In the genomic region with DNA sequence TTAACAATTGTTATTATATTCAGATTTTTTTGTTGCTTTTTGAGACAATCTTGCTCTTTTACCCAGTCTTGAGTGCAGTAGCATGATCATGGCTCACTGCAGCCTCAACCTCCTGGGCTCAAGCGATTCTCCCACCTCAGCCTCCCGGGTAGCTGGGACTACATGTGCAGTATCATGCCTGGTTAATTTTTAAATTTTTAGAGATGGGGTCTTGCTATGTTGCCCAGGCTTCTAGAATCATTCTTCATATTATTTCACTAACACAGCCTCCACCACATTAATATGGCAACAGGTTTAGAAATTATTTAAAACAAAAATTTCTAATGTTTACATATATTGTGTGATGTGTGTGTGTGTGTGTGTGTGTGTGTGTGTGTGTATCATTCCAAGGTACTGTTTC, we compare ENCODE assay signal across 14 cellular contexts. TPM values are rescaled to one million over a fixed set of nuclear protein-coding genes. Genes with fewer than 3 reads are reported as not detected.
DNase-seq lines count a peak whose midpoint lies in the region; ATAC-seq and TF ChIP-seq lines count a peak whose summit lies in the region.
"Had no signal": no experiment of that assay in that cellular context is flagged by ENCODE, and none has a peak within 500 bp of the region (broad histone marks: within the 10 kb centered on the region; RNA-seq: fewer than 3 reads in every experiment).

No MANE protein-coding gene starts in this region.

- H3K9me3 Mint-ChIP-seq in activated naive CD4-positive, alpha-beta T cell treated with anti-CD3 and anti-CD28 coated beads for 36 hours, result no peaks in the 10 kb centered on the region
- no peaks in the 10 kb centered on the region for H3K9me3 Mint-ChIP-seq in CD4-positive, alpha-beta T cell
- H3K9me3 Mint-ChIP-seq in T-cell, result no peaks in the 10 kb centered on the region
- H3K9me3 Mint-ChIP-seq in naive thymus-derived CD4-positive, alpha-beta T cell, result no peaks in the 10 kb centered on the region

- H3K4me3 Mint-ChIP-seq in activated naive CD4-positive, alpha-beta T cell treated with anti-CD3 and anti-CD28 coated beads for 36 hours, result no peak overlapping the region
- no peak overlapping the region for H3K4me3 Mint-ChIP-seq in CD4-positive, alpha-beta T cell
- peak overlapping the region in 2 of 3 donors; percentile 91 to 98 for H3K4me3 Mint-ChIP-seq in T-cell
- peak overlapping the region in 3 of 10 donors; percentile 93 to 98 (median 96) for H3K4me3 Mint-ChIP-seq in naive thymus-derived CD4-positive, alpha-beta T cell

- H3K9me3 ChIP-seq in CD4-positive, alpha-beta T cell (ENCODE audit: control insufficient read depth, low read length), result no peaks in the 10 kb centered on the region
- no peaks in the 10 kb centered on the region for H3K9me3 ChIP-seq in naive thymus-derived CD4-positive, alpha-beta T cell (ENCODE audit: control insufficient read depth in 2 of 3, low read length in 3 of 3)
- H3K9me3 ChIP-seq: BLaER1 treated with 17β-estradiol and CSF1 and Interleukin-3, amounts not matched to agents 10 nM and 100 nM; Caco-2; HAP-1 had no signal

- ATAC-seq in CD4-positive, alpha-beta T cell (ENCODE audit: poor library complexity), result no peak
- ATAC-seq in T-cell (replicated peaks in 1 of 4) (no peak), GM18511 (IDR thresholded peaks at IDR 0.05; ENCODE audit: unreplicated experiment) (no peak), HG03521 (IDR thresholded peaks at IDR 0.05; ENCODE audit: unreplicated experiment) (no peak), GM19463 (IDR thresholded peaks at IDR 0.05; ENCODE audit: unreplicated experiment) (no peak)
- no peak for ATAC-seq in naive thymus-derived CD4-positive, alpha-beta T cell

- H3K4me3 ChIP-seq in naive thymus-derived CD4-positive, alpha-beta T cell (ENCODE audit: low read length), result no peak overlapping the region
- H3K4me3 ChIP-seq: HAP-1 had no signal

- H3K4me1 Mint-ChIP-seq in activated naive CD4-positive, alpha-beta T cell treated with anti-CD3 and anti-CD28 coated beads for 36 hours (ENCODE audit: low read depth), result peaks cover 25% of the 10 kb centered on the region
- peaks cover 33% of the 10 kb centered on the region for H3K4me1 Mint-ChIP-seq in CD4-positive, alpha-beta T cell (ENCODE audit: low read depth)
- H3K4me1 Mint-ChIP-seq in T-cell, result peaks cover 29 to 34% (median 33%) of the 10 kb centered on the region in 3 donors
- H3K4me1 Mint-ChIP-seq in naive thymus-derived CD4-positive, alpha-beta T cell, result peaks cover 14 to 34% (median 25%) of the 10 kb centered on the region in 7 donors

- no peak for DNase-seq in activated naive CD4-positive, alpha-beta T cell treated with anti-CD3 and anti-CD28 coated beads for 36 hours
- no peak for DNase-seq in activated naive CD4-positive, alpha-beta T cell (lab: John Stamatoyannopoulos, UW)
- DNase-seq in CD4-positive, alpha-beta T cell, result no peak
- DNase-seq in T-cell, result no peak
- no peak for DNase-seq in naive thymus-derived CD4-positive, alpha-beta T cell
- DNase-seq: 8988T, Caco-2, GDM1, GM23248 had no signal

- CTCF ChIA-PET in activated naive CD4-positive, alpha-beta T cell treated with anti-CD3 and anti-CD28 coated beads for 36 hours (lab: Charles Lee), result interaction anchor here (0.5 to 4.7 kb wide), 5 partner anchors 12 to 134 kb away, joined by 3 to 34 read pairs (median 4); no protein-coding TSS in a partner anchor
- CTCF ChIA-PET in CD4-positive, alpha-beta T cell (lab: Charles Lee), result interaction anchor here (1.7 to 1.8 kb wide), 2 partner anchors 14 to 43 kb away, joined by 4 to 5 read pairs; no protein-coding TSS in a partner anchor
- CTCF ChIA-PET in T-cell (lab: Charles Lee), result interaction anchor here in 1 of 2 donors (0.6 to 1.2 kb wide), 2 partner anchors 18 to 27 kb away, joined by 3 to 5 read pairs; a partner anchor contains a TSS
- CTCF ChIA-PET in naive thymus-derived CD4-positive, alpha-beta T cell (lab: Charles Lee), result interaction anchor here (1.0 to 3.6 kb wide), 3 partner anchors 11 to 71 kb away, joined by 3 to 26 read pairs (median 4); no protein-coding TSS in a partner anchor

- peak overlapping the region; percentile 99 for H3K27ac Mint-ChIP-seq in activated naive CD4-positive, alpha-beta T cell treated with anti-CD3 and anti-CD28 coated beads for 36 hours
- H3K27ac Mint-ChIP-seq in CD4-positive, alpha-beta T cell, result peak overlapping the region; percentile 95
- H3K27ac Mint-ChIP-seq in T-cell, result peak overlapping the region in 1 of 2 donors; percentile 99
- H3K27ac Mint-ChIP-seq in naive thymus-derived CD4-positive, alpha-beta T cell, result peak overlapping the region in 5 of 9 donors; percentile 95 to 99 (median 98)

- POLR2A ChIA-PET in CD4-positive, alpha-beta T cell (lab: Charles Lee), result interaction anchor here (0.7 to 4.0 kb wide), 7 partner anchors 9 to 228 kb away, joined by 4 to 53 read pairs (median 15); a partner anchor contains a TSS
- POLR2A ChIA-PET in T-cell (lab: Charles Lee), result interaction anchor here in 1 of 2 donors (0.7 kb wide), 3 partner anchors 19 to 128 kb away, joined by 3 to 7 read pairs (median 4); no protein-coding TSS in a partner anchor
- POLR2A ChIA-PET in naive thymus-derived CD4-positive, alpha-beta T cell (lab: Charles Lee), result interaction anchor here (0.9 to 17.9 kb wide), 5 partner anchors 16 to 72 kb away, joined by 5 to 326 read pairs (median 30); a partner anchor contains a TSS

- H3K36me3 Mint-ChIP-seq in activated naive CD4-positive, alpha-beta T cell treated with anti-CD3 and anti-CD28 coated beads for 36 hours (ENCODE audit: low read depth), result peaks cover 16% of the 10 kb centered on the region
- peaks cover 28% of the 10 kb centered on the region for H3K36me3 Mint-ChIP-seq in CD4-positive, alpha-beta T cell (ENCODE audit: low read depth)
- H3K36me3 Mint-ChIP-seq in T-cell, result peaks cover 8% of the 10 kb centered on the region
- H3K36me3 Mint-ChIP-seq in naive thymus-derived CD4-positive, alpha-beta T cell, result peaks cover 0 to 10% (median 6%) of the 10 kb centered on the region in 5 donors

- no peak overlapping the region for H3K27ac ChIP-seq in CD4-positive, alpha-beta T cell (ENCODE audit: low read depth, low read length)
- H3K27ac ChIP-seq in naive thymus-derived CD4-positive, alpha-beta T cell (ENCODE audit: low read depth, low read length), result no peak overlapping the region
- H3K27ac ChIP-seq: GM23248 had no signal

- TF ChIP-seq CTCF in CD4-positive, alpha-beta T cell (IDR thresholded peaks at IDR 0.05), result no peak

- H3K4me1 ChIP-seq in naive thymus-derived CD4-positive, alpha-beta T cell (ENCODE audit: control insufficient read depth in 2 of 2, insufficient read depth in 2 of 2, low read length in 2 of 2), result peaks cover 15 to 16% of the 10 kb centered on the region in 2 donors
- H3K4me1 ChIP-seq: Caco-2 had no signal

- H3K27me3 Mint-ChIP-seq in activated naive CD4-positive, alpha-beta T cell treated with anti-CD3 and anti-CD28 coated beads for 36 hours (ENCODE audit: low read depth), result no peaks in the 10 kb centered on the region
- H3K27me3 Mint-ChIP-seq in CD4-positive, alpha-beta T cell, result no peaks in the 10 kb centered on the region
- H3K27me3 Mint-ChIP-seq in T-cell, result no peaks in the 10 kb centered on the region
- H3K27me3 Mint-ChIP-seq in naive thymus-derived CD4-positive, alpha-beta T cell, result no peaks in the 10 kb centered on the region

- intact Hi-C loops in activated naive CD4-positive, alpha-beta T cell treated with anti-CD3 and anti-CD28 coated beads for 36 hours (cut with micrococcal nuclease), result no loop called here
- intact Hi-C loops in CD4-positive, alpha-beta T cell (cut with DNase I, micrococcal nuclease), result no loop called here
- intact Hi-C loops in naive thymus-derived CD4-positive, alpha-beta T cell (cut with micrococcal nuclease), result loop anchor here in 1 of 2 donors (5.0 kb wide), 3 partner anchors 60 to 125 kb away; no protein-coding TSS in a partner anchor

- H3K27me3 ChIP-seq in CD4-positive, alpha-beta T cell (ENCODE audit: control insufficient read depth, insufficient read depth, low read length), result no peaks in the 10 kb centered on the region
- H3K27me3 ChIP-seq in naive thymus-derived CD4-positive, alpha-beta T cell (ENCODE audit: control insufficient read depth in 2 of 2, insufficient read depth in 2 of 2, low read length in 2 of 2), result no peaks in the 10 kb centered on the region
- H3K27me3 ChIP-seq: BLaER1 treated with 17β-estradiol and CSF1 and Interleukin-3, amounts not matched to agents 10 nM and 100 nM had no signal

- peaks cover 0 to 5% (median 0%) of the 10 kb centered on the region in 3 experiments for H3K36me3 ChIP-seq in naive thymus-derived CD4-positive, alpha-beta T cell (ENCODE audit: control insufficient read depth in 2 of 3, insufficient read depth in 3 of 3, low read length in 3 of 3)

RNA-seq across cellular contexts. Expression of a gene that starts 1.4 kb away (rescaled TPM):
- total RNA-seq in activated naive CD4-positive, alpha-beta T cell treated with anti-CD3 and anti-CD28 coated beads for 36 hours, result 100 to 1,000 TPM; 129 to 135 TPM
- 100 to 1,000 TPM; 107 to 125 TPM for total RNA-seq in CD4-positive, alpha-beta T cell
- 100 to 1,000 TPM; 140 to 216 (median 187) TPM for total RNA-seq in T-cell
- 100 to 1,000 TPM; 132 to 200 (median 173) TPM for total RNA-seq in naive thymus-derived CD4-positive, alpha-beta T cell
- 100 to 1,000 TPM; 550 to 555 TPM for polyA plus RNA-seq in naive thymus-derived CD4-positive, alpha-beta T cell

RNA-seq across cellular contexts. Expression of a gene that starts 11.2 kb away (rescaled TPM):
- total RNA-seq in activated naive CD4-positive, alpha-beta T cell treated with anti-CD3 and anti-CD28 coated beads for 36 hours, result 10 to 100 TPM; 21.2 to 21.6 TPM
- total RNA-seq in CD4-positive, alpha-beta T cell, result 10 to 100 TPM; 37.9 to 42.6 TPM
- 10 to 100 TPM; 52.0 to 97.2 (median 79.0) TPM for total RNA-seq in T-cell
- 100 to 1,000 TPM in 1 of 5 experiments, 10 to 100 TPM in 4; 51.8 to 102 (median 70.2) TPM for total RNA-seq in naive thymus-derived CD4-positive, alpha-beta T cell
- 1 to 10 TPM; 3.2 to 5.9 TPM for polyA plus RNA-seq in naive thymus-derived CD4-positive, alpha-beta T cell

RNA-seq across cellular contexts. Expression of a gene that starts 20.5 kb away (rescaled TPM):
- 1 to 10 TPM; 2.3 to 2.9 TPM for total RNA-seq in activated naive CD4-positive, alpha-beta T cell treated with anti-CD3 and anti-CD28 coated beads for 36 hours
- total RNA-seq in CD4-positive, alpha-beta T cell, result 1 to 10 TPM; 3.7 to 4.4 TPM
- 1 to 10 TPM; 3.2 to 8.6 (median 5.3) TPM for total RNA-seq in T-cell
- total RNA-seq in naive thymus-derived CD4-positive, alpha-beta T cell, result 1 to 10 TPM; 4.5 to 6.3 (median 5.8) TPM
- polyA plus RNA-seq in naive thymus-derived CD4-positive, alpha-beta T cell, result 1 to 10 TPM; 1.5 to 2.3 TPM

RNA-seq across cellular contexts. Expression of a gene that starts 21.1 kb away (rescaled TPM):
- total RNA-seq in activated naive CD4-positive, alpha-beta T cell treated with anti-CD3 and anti-CD28 coated beads for 36 hours, result 1 to 10 TPM; 6.2 to 6.5 TPM
- total RNA-seq in CD4-positive, alpha-beta T cell, result 10 to 100 TPM; 12.7 to 13.2 TPM
- 10 to 100 TPM; 10.5 to 29.7 (median 18.0) TPM for total RNA-seq in T-cell
- total RNA-seq in naive thymus-derived CD4-positive, alpha-beta T cell, result 10 to 100 TPM in 4 of 5 experiments, 1 to 10 TPM in 1; 4.7 to 26.8 (median 16.7) TPM
- polyA plus RNA-seq in naive thymus-derived CD4-positive, alpha-beta T cell, result 10 to 100 TPM in 1 of 2 donors, 1 to 10 TPM in 1; 7.4 to 10.8 TPM

RNA-seq across cellular contexts. Expression of a gene that starts 27.8 kb away (rescaled TPM):
- 1 to 10 TPM; 7.2 to 8.7 TPM for total RNA-seq in activated naive CD4-positive, alpha-beta T cell treated with anti-CD3 and anti-CD28 coated beads for 36 hours
- 10 to 100 TPM; 22.5 to 25.6 TPM for total RNA-seq in CD4-positive, alpha-beta T cell
- 10 to 100 TPM; 23.9 to 90.0 (median 79.6) TPM for total RNA-seq in T-cell
- total RNA-seq in naive thymus-derived CD4-positive, alpha-beta T cell, result 10 to 100 TPM; 22.1 to 68.2 (median 40.3) TPM
- polyA plus RNA-seq in naive thymus-derived CD4-positive, alpha-beta T cell, result 10 to 100 TPM; 21.5 to 22.3 TPM

Comparison
In these comparisons a context has a peak if more than half of its experiments do, and no peak if none do; other contexts are left out.
1. H3K4me3 Mint-ChIP-seq: peak in T-cell (2 of 3); none in activated naive CD4-positive, alpha-beta T cell treated with anti-CD3 and anti-CD28 coated beads for 36 hours (single experiment) and CD4-positive, alpha-beta T cell (single experiment).